In the genomic region with DNA sequence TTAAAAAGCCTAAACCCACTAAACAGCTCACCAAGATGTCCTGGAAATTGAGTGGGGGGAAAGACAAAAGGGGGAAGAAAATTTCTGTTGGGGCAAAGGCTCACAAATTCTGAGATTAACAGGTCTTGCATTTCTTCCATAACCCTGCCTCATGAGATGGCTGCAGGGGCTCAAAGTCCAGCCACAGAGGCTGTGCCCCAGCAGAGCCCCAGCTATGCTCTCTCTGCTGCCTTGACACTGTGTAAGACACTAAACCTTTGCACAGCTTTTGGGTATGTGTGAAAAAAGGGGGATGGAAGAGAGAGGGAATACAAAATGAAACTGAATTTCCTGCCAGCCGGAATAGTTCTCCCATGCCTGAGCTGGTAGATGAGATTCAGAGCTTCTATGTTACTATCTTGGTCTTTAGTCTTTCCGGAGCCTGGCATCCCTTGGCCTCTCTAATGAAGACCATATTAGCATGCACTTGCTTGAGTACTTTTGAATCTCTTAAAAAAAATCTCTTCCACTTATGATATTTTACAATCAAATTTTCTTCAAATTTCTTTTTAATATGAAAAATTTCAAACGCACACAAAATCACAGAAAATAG, we compare ENCODE assay signal across 17 cellular contexts.
DNase-seq lines count a peak whose midpoint lies in the region; TF ChIP-seq lines count a peak whose summit lies in the region.
"Had no signal": no experiment of that assay in that cellular context is flagged by ENCODE, and none has a peak within 500 bp of the region (broad histone marks: within the 10 kb centered on the region; RNA-seq: fewer than 3 reads in every experiment).

No MANE protein-coding gene starts in this region.

- no peak for TF ChIP-seq CTCF in C4-2B (conservative IDR thresholded peaks at IDR 0.05)
- TF ChIP-seq CTCF in VCaP (conservative IDR thresholded peaks at IDR 0.05): no peak

- DNase-seq in fibroblast of gingiva (ENCODE audit: low read depth): peak; percentile 12
- peak; percentile 14 for DNase-seq in mucosa of gallbladder (ENCODE audit: low spot score)
- DNase-seq in activated CD4-positive, alpha-beta T cell treated with anti-CD3 and anti-CD28 coated beads for 1 hour: no peak
- DNase-seq in inferior parietal cortex (ENCODE audit: extremely low spot score): no peak
- no peak for DNase-seq in NOMO-1 (lab: John Stamatoyannopoulos, UW; ENCODE audit: unreplicated experiment in 2 of 2)
- DNase-seq in ureter (ENCODE audit: low spot score): no peak
- DNase-seq: BE2C; CD4-positive, alpha-beta memory T cell; GOT3; KBM-7; MV-4-11; NCI-H1417; NCI-H2029; NCI-H748 treated with DMSO at 0.1 percent for 48 hours; PC-9 had no signal

- H3K27ac ChIP-seq in C4-2B (peak overlapping the region; percentile 49), VCaP (peak overlapping the region; percentile 98)
- H3K27ac ChIP-seq: PC-9 had no signal

Comparison
In these comparisons a context has a peak if more than half of its experiments do, and no peak if none do; other contexts are left out.
1. DNase-seq: peak in fibroblast of gingiva (single experiment) and mucosa of gallbladder (single experiment); none in activated CD4-positive, alpha-beta T cell treated with anti-CD3 and anti-CD28 coated beads for 1 hour (single experiment), inferior parietal cortex (single experiment), NOMO-1 (0 of 2) and ureter (single experiment).